1 cellular context compared by ENCODE assay signal in genomic region chr1:244437108-244437507, GRCh38.
TF ChIP-seq lines count a peak whose summit lies in the region.

No MANE protein-coding gene starts in this region.

TF ChIP-seq in SK-N-SH, 30 proteins besides CTCF, POLR2A, EP300 and RAD21 (continued from another document):
- TF ChIP-seq IRF3 (IDR thresholded peaks at IDR 0.05; ENCODE audit: low read depth, low read length) (no peak), TCF12 (IDR thresholded peaks at IDR 0.05) (peak; percentile 49)
